ENCODE assay signal across 1 cellular context in genomic region chr5:43042176-43042625, GRCh38.
TF ChIP-seq lines count a peak whose summit lies in the region.

No MANE protein-coding gene starts in this region.

TF ChIP-seq in HepG2, 621 proteins besides CTCF, POLR2A, EP300 and RAD21 (continued from another document):
- TF ChIP-seq MNT (IDR thresholded peaks at IDR 0.05): 0 out of 2 replicates have a peak, but pooled peaks have one; percentile 2
- peak; percentile 94 for TF ChIP-seq UBTF (CRISPR knock-in tag; IDR thresholded peaks at IDR 0.05)
- no peak for TF ChIP-seq ZNF747 (CRISPR knock-in tag; IDR thresholded peaks at IDR 0.05; ENCODE audit: borderline replicate concordance)
- TF ChIP-seq SIN3A (IDR thresholded peaks at IDR 0.05; ENCODE audit: borderline replicate concordance, low read depth, low read length): 0 out of 2 replicates have a peak, but pooled peaks have one; percentile 22
- TF ChIP-seq ZNF589 (CRISPR knock-in tag; conservative IDR thresholded peaks at IDR 0.05): 0 out of 2 replicates have a peak, but pooled peaks have one; percentile 33
- TF ChIP-seq KMT2A (CRISPR knock-in tag; IDR thresholded peaks at IDR 0.05): peak; percentile 79; the same call in 1 of the 2 replicates
- TF ChIP-seq ZFP36 (IDR thresholded peaks at IDR 0.05; ENCODE audit: borderline replicate concordance, low read depth, low read length, partially characterized antibody): no peak
- TF ChIP-seq FOXP4 (CRISPR knock-in tag; IDR thresholded peaks at IDR 0.05): no peak
- peak; percentile 26; the same call in 1 of the 2 replicates for TF ChIP-seq TAF1 (CRISPR knock-in tag; IDR thresholded peaks at IDR 0.05)
- peak; percentile 60; the same call in 1 of the 2 replicates for TF ChIP-seq SMYD3 (CRISPR knock-in tag; IDR thresholded peaks at IDR 0.05)
- TF ChIP-seq NFAT5 (CRISPR knock-in tag; IDR thresholded peaks at IDR 0.05): peak; percentile 24; the same call in 1 of the 2 replicates
- TF ChIP-seq PREB (CRISPR knock-in tag; IDR thresholded peaks at IDR 0.05): 0 out of 2 replicates have a peak, but pooled peaks have one; percentile 11
- peak in 1 of 2 experiments; percentile 39; a peak in 1 of 4 replicates for TF ChIP-seq KLF16 (CRISPR knock-in tag; IDR thresholded peaks at IDR 0.05)
- peak; percentile 77; the same call in 1 of the 2 replicates for TF ChIP-seq WIZ (CRISPR knock-in tag; IDR thresholded peaks at IDR 0.05)
- TF ChIP-seq ZNF253 (CRISPR knock-in tag; IDR thresholded peaks at IDR 0.05; ENCODE audit: borderline replicate concordance): no peak
- peak; percentile 69; the same call in 1 of the 2 replicates for TF ChIP-seq ZFAT (CRISPR knock-in tag; conservative IDR thresholded peaks at IDR 0.05)
- TF ChIP-seq NONO (IDR thresholded peaks at IDR 0.05): no peak
- TF ChIP-seq NONO (CRISPR knock-in tag; conservative IDR thresholded peaks at IDR 0.05): peak; percentile 36
- TF ChIP-seq ARID2 (CRISPR knock-in tag; IDR thresholded peaks at IDR 0.05; ENCODE audit: borderline replicate concordance): peak; percentile 65; the same call in 1 of the 2 replicates
- TF ChIP-seq NCOA1 (CRISPR knock-in tag; IDR thresholded peaks at IDR 0.05): no peak
- 0 out of 2 replicates have a peak, but pooled peaks have one; percentile 41 for TF ChIP-seq ELF4 (CRISPR knock-in tag; IDR thresholded peaks at IDR 0.05; ENCODE audit: borderline replicate concordance)
- TF ChIP-seq HDAC1 (CRISPR knock-in tag; IDR thresholded peaks at IDR 0.05): 0 out of 2 replicates have a peak, but pooled peaks have one; percentile 14
- no peak for TF ChIP-seq ARHGAP35 (CRISPR knock-in tag; IDR thresholded peaks at IDR 0.05; ENCODE audit: borderline replicate concordance)
